29 cellular contexts compared by ENCODE assay signal in the genomic region with DNA sequence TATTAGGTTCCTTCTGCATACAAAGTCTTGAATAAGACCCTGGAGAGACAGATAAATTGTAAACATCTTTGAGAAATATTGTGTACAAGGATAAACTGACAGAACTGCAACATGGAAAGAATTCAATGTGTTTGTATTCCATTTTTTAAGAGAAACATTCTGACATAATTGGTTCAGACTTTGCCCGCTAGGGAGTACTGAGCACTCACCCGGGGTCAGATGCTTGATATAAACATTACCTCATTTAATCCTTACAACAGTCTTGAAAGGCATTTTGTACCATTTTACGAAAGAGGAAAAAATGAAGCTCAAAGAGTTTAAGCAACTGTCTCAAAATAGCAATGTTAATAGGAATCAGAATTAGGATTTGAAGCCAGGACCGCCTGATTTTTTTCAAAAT.
"Had no signal": no experiment of that assay in that cellular context is flagged by ENCODE, and none has a peak within 500 bp of the region (broad histone marks: within the 10 kb centered on the region; RNA-seq: fewer than 3 reads in every experiment).

No MANE protein-coding gene starts in this region.

- H3K4me3 ChIP-seq: lower lobe of right lung, pancreas, prostate gland, skin epidermis, stomach, testis, thyroid gland, transverse colon, upper lobe of left lung, vagina had no signal

- H3K27ac ChIP-seq: lower lobe of right lung, pancreas, prostate gland, skin epidermis, testis, thyroid gland, transverse colon, upper lobe of left lung, vagina had no signal

- H3K36me3 ChIP-seq: lower lobe of right lung, pancreas, prostate gland, stomach, thyroid gland, transverse colon, upper lobe of left lung, vagina had no signal

- ATAC-seq: left cardiac atrium; left lobe of liver; naive thymus-derived CD8-positive, alpha-beta T cell; pancreas; right cardiac atrium; sciatic nerve; stimulated activated naive B cell treated with anti-CD40 and anti-IgM and Interleukin-4, amounts not matched to agents 10 μg/mL and 1 μg/mL and 100 μg/mL, for 72 hours; stimulated activated naive CD8-positive, alpha-beta T cell treated with anti-CD3 and anti-CD28 coated beads, Interleukin-15, Interleukin-2, amounts not matched to agents 100 U/mL and 50 U/mL, for 24 hours had no signal

- H3K27me3 ChIP-seq: pancreas, stomach, testis, thyroid gland, transverse colon, upper lobe of left lung, vagina had no signal

- H3K4me1 ChIP-seq: lower lobe of right lung, pancreas, prostate gland, testis, thyroid gland, upper lobe of left lung had no signal

- H3K9me3 ChIP-seq: lower lobe of right lung, pancreas, prostate gland, stomach, testis, thyroid gland, transverse colon, upper lobe of left lung, vagina had no signal

- DNase-seq: hippocampal formation; kidney glomerular epithelial cell; left cardiac atrium; lower lobe of right lung; mammary epithelial cell; mesendoderm; midbrain; naive thymus-derived CD8-positive, alpha-beta T cell; nucleus accumbens; pancreas; posterior cingulate gyrus; retina; right cardiac atrium; stimulated activated CD4-positive, alpha-beta T cell treated with anti-CD3 and anti-CD28 coated beads, Interleukin-12 subunit alpha, Interleukin-12 subunit beta, amount 100 ng/mL, for 4 hours; stimulated activated CD4-positive, alpha-beta T cell treated with anti-CD3 and anti-CD28 coated beads, Interleukin-15, amount 100 ng/mL, for 24 hours; stimulated activated CD4-positive, alpha-beta T cell treated with anti-CD3 and anti-CD28 coated beads, Interleukin-2, amount 100 ng/mL, for 24 hours; stimulated activated CD4-positive, alpha-beta T cell treated with anti-CD3 and anti-CD28 coated beads, Interleukin-4, amount 100 ng/mL, for 1 hour; stimulated activated naive B cell treated with anti-CD40 and anti-IgM and Interleukin-4, amounts not matched to agents 10 μg/mL and 1 μg/mL and 100 μg/mL, for 72 hours; stimulated activated naive CD8-positive, alpha-beta T cell treated with anti-CD3 and anti-CD28 coated beads, Interleukin-15, Interleukin-2, amounts not matched to agents 100 U/mL and 50 U/mL, for 24 hours; stomach; testis; thyroid gland; transverse colon; upper lobe of left lung had no signal
